ENCODE assay signal across 26 cellular contexts in the genomic region with DNA sequence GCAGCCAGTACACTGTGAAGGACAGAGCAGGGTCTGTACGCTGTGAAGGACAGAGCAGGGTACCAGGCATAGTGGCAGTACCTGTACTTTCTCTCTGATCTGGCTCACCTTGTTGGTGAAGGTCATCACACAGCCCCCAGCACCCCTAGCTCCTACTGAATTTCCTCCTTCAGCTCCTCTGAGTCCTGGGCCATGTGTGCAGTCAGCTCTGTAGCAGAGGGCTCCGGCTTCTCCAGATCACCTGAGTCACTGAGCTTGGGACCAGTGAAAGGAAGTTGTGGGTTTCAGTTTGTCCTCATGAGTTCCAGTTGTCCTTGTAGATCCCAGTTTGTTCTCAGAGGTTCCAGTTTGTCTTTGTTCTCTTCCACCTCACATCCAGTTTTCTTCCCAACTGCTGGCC. TPM values are rescaled to one million over a fixed set of nuclear protein-coding genes. Genes with fewer than 3 reads are reported as not detected.
DNase-seq lines count a peak whose midpoint lies in the region; ATAC-seq, FAIRE-seq and TF ChIP-seq lines count a peak whose summit lies in the region.
"Had no signal": no experiment of that assay in that cellular context is flagged by ENCODE, and none has a peak within 500 bp of the region (broad histone marks: within the 10 kb centered on the region; RNA-seq: fewer than 3 reads in every experiment).

No MANE protein-coding gene starts in this region.

- TF ChIP-seq CTCF in GM23338 (conservative IDR thresholded peaks at IDR 0.05; ENCODE audit: low read depth in 2 of 2) (no peak), glutamatergic neuron (IDR thresholded peaks at IDR 0.05; ENCODE audit: partially characterized antibody, unreplicated experiment) (no peak), pancreas (IDR thresholded peaks at IDR 0.05) (no peak)

- peak overlapping the region; percentile 33 for H3K4me2 ChIP-seq in GM23338
- H3K4me2 ChIP-seq: SK-N-SH had no signal

- H3K36me3 Mint-ChIP-seq in GM23338 (ENCODE audit: low read depth) (peaks cover 12% of the 10 kb centered on the region; the same call in 2 of the 3 replicates), glutamatergic neuron (ENCODE audit: unreplicated experiment) (no peaks in the 10 kb centered on the region), T-cell (peaks cover 7% of the 10 kb centered on the region)
- peaks cover 36% of the 10 kb centered on the region for H3K36me3 Mint-ChIP-seq in activated T-helper 17 cell treated with anti-CD3 and anti-CD28 coated beads, Interleukin-2, amount 50 U/mL, for 72 hours (ENCODE audit: low read depth)

- no peaks in the 10 kb centered on the region for H3K9me2 ChIP-seq in GM23338 (ENCODE audit: insufficient read depth)
- H3K9me2 ChIP-seq: SK-N-SH had no signal

- peak overlapping the region; percentile 1; the same call in 1 of the 2 replicates for H3K27ac ChIP-seq in GM23338 (ENCODE audit: low read depth)
- peak overlapping the region in 2 of 4 donors; percentile 39 to 52 for H3K27ac ChIP-seq in pancreas
- H3K27ac ChIP-seq: epithelial cell of prostate, neutrophil had no signal

- ATAC-seq in GM23338 (peak; percentile 14; the same call in 2 of the 3 replicates), pancreas (peak in 3 of 4 donors; percentile 15 to 29 (median 26)), GM19328 (IDR thresholded peaks at IDR 0.05; ENCODE audit: unreplicated experiment) (no peak), T-cell (replicated peaks in 1 of 4) (no peak), GM19455 (IDR thresholded peaks at IDR 0.05; ENCODE audit: unreplicated experiment) (no peak)
- no peak for ATAC-seq in activated T-helper 17 cell treated with anti-CD3 and anti-CD28 coated beads, Interleukin-2, amount 50 U/mL, for 72 hours (replicated peaks)
- ATAC-seq: activated CD4-positive, alpha-beta T cell treated with anti-CD3 and anti-CD28 coated beads for 36 hours; activated CD8-positive, alpha-beta T cell treated with anti-CD3 and anti-CD28 coated beads, Interleukin-2, amount 10 ng/mL, durations not matched to agents 7 days and 5 days had no signal

- H3K9me3 Mint-ChIP-seq in GM23338 (no peaks in the 10 kb centered on the region), glutamatergic neuron (ENCODE audit: unreplicated experiment) (peaks cover 2% of the 10 kb centered on the region), T-cell (no peaks in the 10 kb centered on the region)
- no peaks in the 10 kb centered on the region for H3K9me3 Mint-ChIP-seq in activated T-helper 17 cell treated with anti-CD3 and anti-CD28 coated beads, Interleukin-2, amount 50 U/mL, for 72 hours
- H3K9me3 Mint-ChIP-seq: stimulated activated naive CD8-positive, alpha-beta T cell treated with anti-CD3 and anti-CD28 coated beads, Interleukin-15, Interleukin-2, amounts not matched to agents 100 ng/mL and 50 ng/mL, for 24 hours had no signal

- FAIRE-seq in pancreas (lab: Jason Lieb, UNC), result no peak
- FAIRE-seq: G401.6, small intestine had no signal

- POLR2A ChIA-PET in T-cell (lab: Charles Lee), result interaction anchor here in 1 of 2 donors (0.6 kb wide), 1 partner anchor 735 kb away, joined by 14 read pairs; no protein-coding TSS in a partner anchor

- 40 to 73% methylated on average over 2 of the region's 2 CpGs for WGBS in pancreas, 2 donors

- intact Hi-C loops in pancreas (cut with DNase I), result loop anchor here in 2 of 3 donors (2.0 to 5.0 kb wide), 3 partner anchors 42 to 267 kb away; partner anchors contain the start of gene MYORG (in 2 of the 2)

- H3K79me2 ChIP-seq in GM23338 (replicated peaks; ENCODE audit: insufficient read depth), result peaks cover 5% of the 10 kb centered on the region; the same call in 1 of the 2 replicates

- peak overlapping the region; percentile 5; the same call in 1 of the 2 replicates for H3K4me3 ChIP-seq in GM23338
- no peak overlapping the region for H3K4me3 ChIP-seq in pancreas

- H3K27me3 Mint-ChIP-seq in GM23338 (ENCODE audit: insufficient read depth, low read depth, poor library complexity) (peaks cover 6% of the 10 kb centered on the region), glutamatergic neuron (ENCODE audit: unreplicated experiment) (no peaks in the 10 kb centered on the region), T-cell (no peaks in the 10 kb centered on the region)
- no peaks in the 10 kb centered on the region for H3K27me3 Mint-ChIP-seq in activated T-helper 17 cell treated with anti-CD3 and anti-CD28 coated beads, Interleukin-2, amount 50 U/mL, for 72 hours
- H3K27me3 Mint-ChIP-seq: activated CD4-positive, alpha-beta T cell treated with anti-CD3 and anti-CD28 coated beads for 36 hours; stimulated activated naive CD8-positive, alpha-beta T cell treated with anti-CD3 and anti-CD28 coated beads, Interleukin-15, Interleukin-2, amounts not matched to agents 100 ng/mL and 50 ng/mL, for 24 hours had no signal

- H4K20me1 ChIP-seq in GM23338 (replicated peaks; ENCODE audit: insufficient read depth), result no peaks in the 10 kb centered on the region; the same call in 1 of the 2 replicates

- no peak overlapping the region for H2AFZ ChIP-seq in GM23338

- no peaks in the 10 kb centered on the region for H3K27me3 ChIP-seq in GM23338 (ENCODE audit: insufficient read depth)
- no peaks in the 10 kb centered on the region for H3K27me3 ChIP-seq in pancreas
- H3K27me3 ChIP-seq: neutrophil had no signal

- no peaks in the 10 kb centered on the region for H3K9me3 ChIP-seq in pancreas
- H3K9me3 ChIP-seq: neutrophil, SK-N-SH had no signal

- H3K36me3 ChIP-seq in GM23338 (ENCODE audit: insufficient read depth) (no peaks in the 10 kb centered on the region), pancreas (no peaks in the 10 kb centered on the region)

- H3K27ac Mint-ChIP-seq in GM23338, result peak overlapping the region; percentile 49
- H3K27ac Mint-ChIP-seq in activated T-helper 17 cell treated with anti-CD3 and anti-CD28 coated beads, Interleukin-2, amount 50 U/mL, for 72 hours, result peak overlapping the region; percentile 30
- H3K27ac Mint-ChIP-seq in glutamatergic neuron (ENCODE audit: unreplicated experiment), result peak overlapping the region; percentile 40
- H3K27ac Mint-ChIP-seq in T-cell, result no peak overlapping the region
- H3K27ac Mint-ChIP-seq: activated CD4-positive, alpha-beta T cell treated with anti-CD3 and anti-CD28 coated beads for 36 hours; activated CD8-positive, alpha-beta T cell treated with anti-CD3 and anti-CD28 coated beads, Interleukin-2, amount 10 ng/mL, durations not matched to agents 7 days and 5 days; stimulated activated naive CD8-positive, alpha-beta T cell treated with anti-CD3 and anti-CD28 coated beads, Interleukin-15, Interleukin-2, amounts not matched to agents 100 ng/mL and 50 ng/mL, for 24 hours had no signal

- H3F3A ChIP-seq in GM23338 (replicated peaks; ENCODE audit: low read depth), result 0 out of 2 replicates have a peak, but pooled peaks cover 2% of the 10 kb centered on the region

- CTCF ChIA-PET in T-cell (lab: Charles Lee), result interaction anchor here in 1 of 2 donors (0.6 kb wide), 1 partner anchor 115 kb away, joined by 3 read pairs; no protein-coding TSS in a partner anchor

- H3K4me1 ChIP-seq in GM23338 (ENCODE audit: insufficient read depth), result peaks cover 19% of the 10 kb centered on the region
- peaks cover 11 to 25% (median 13%) of the 10 kb centered on the region in 3 donors for H3K4me1 ChIP-seq in pancreas

- peaks cover 24% of the 10 kb centered on the region for H3K4me1 Mint-ChIP-seq in GM23338
- peaks cover 13% of the 10 kb centered on the region for H3K4me1 Mint-ChIP-seq in activated T-helper 17 cell treated with anti-CD3 and anti-CD28 coated beads, Interleukin-2, amount 50 U/mL, for 72 hours
- peaks cover 26% of the 10 kb centered on the region for H3K4me1 Mint-ChIP-seq in glutamatergic neuron (ENCODE audit: low read depth, unreplicated experiment)
- H3K4me1 Mint-ChIP-seq in T-cell, result peaks cover 22 to 23% (median 23%) of the 10 kb centered on the region in 3 donors

- DNase-seq in GM23338 (ENCODE audit: low spot score) (no peak), glutamatergic neuron (no peak), pancreas (no peak), T-cell (no peak)
- no peak for DNase-seq in activated CD8-positive, alpha-beta memory T cell treated with anti-CD3 and anti-CD28 coated beads for 24 hours
- DNase-seq: activated CD4-positive, alpha-beta T cell treated with anti-CD3 and anti-CD28 coated beads for 36 hours; activated CD8-positive, alpha-beta T cell treated with anti-CD3 and anti-CD28 coated beads, Interleukin-2, amount 10 ng/mL, durations not matched to agents 7 days and 5 days; activated gamma-delta T cell treated with Interleukin-2 at 50 U/mL for 16 hours; activated T-cell treated with anti-CD3 and anti-CD28 coated beads for 4 hours; cerebellar nuclear complex; Karpas-422; kidney glomerular epithelial cell; NCI-H1436; NCI-H446; OCI-M1; SK-N-SH; small intestine; T-helper 2 cell; trophoblast cell had no signal

- H3K4me3 Mint-ChIP-seq in GM23338 (no peak overlapping the region; the same call in 2 of the 3 replicates), glutamatergic neuron (ENCODE audit: unreplicated experiment) (peak overlapping the region; percentile 21), T-cell (no peak overlapping the region)
- H3K4me3 Mint-ChIP-seq in activated T-helper 17 cell treated with anti-CD3 and anti-CD28 coated beads, Interleukin-2, amount 50 U/mL, for 72 hours, result no peak overlapping the region
- H3K4me3 Mint-ChIP-seq: activated CD4-positive, alpha-beta T cell treated with anti-CD3 and anti-CD28 coated beads for 36 hours; activated CD8-positive, alpha-beta T cell treated with anti-CD3 and anti-CD28 coated beads, Interleukin-2, amount 10 ng/mL, durations not matched to agents 7 days and 5 days; stimulated activated naive CD8-positive, alpha-beta T cell treated with anti-CD3 and anti-CD28 coated beads, Interleukin-15, Interleukin-2, amounts not matched to agents 100 ng/mL and 50 ng/mL, for 24 hours had no signal

RNA-seq across cellular contexts. Expression of gene NUDT2, which starts 5.5 kb away (rescaled TPM):
- 9.5 and 12.1 TPM in 2 replicates for total RNA-seq in GM23338 (2014; rRNA removed; shearing (Covaris generic))
- polyA plus RNA-seq in GM23338 (2016; fragmentation: Nextera tagmentation; extraction: Ambion mirVana), result 16.4 and 16.9 TPM in 2 replicates
- total RNA-seq in activated T-helper 17 cell treated with anti-CD3 and anti-CD28 coated beads, Interleukin-2, amount 50 U/mL, for 72 hours, result 10 to 100 TPM; 31.2 to 34.9 TPM
- total RNA-seq in glutamatergic neuron (ENCODE audit: unreplicated experiment), result 7.2 TPM
- 10 to 100 TPM in 5 of 6 donors, 1 to 10 TPM in 1; 9.7 to 16.8 (median 13.2) TPM for total RNA-seq in pancreas
- polyA plus RNA-seq in pancreas, result 10 to 100 TPM; 13.7 to 32.6 TPM
- 10 to 100 TPM in 4 of 5 donors, 1 to 10 TPM in 1; 9.9 to 22.7 (median 17.4) TPM for total RNA-seq in T-cell

RNA-seq across cellular contexts. Expression of gene KIF24, which starts 5.8 kb away (rescaled TPM):
- total RNA-seq in GM23338 (2014; rRNA removed; shearing (Covaris generic)), result 4.4 and 4.7 TPM in 2 replicates
- polyA plus RNA-seq in GM23338 (2016; fragmentation: Nextera tagmentation; extraction: Ambion mirVana), result 1.0 and 1.3 TPM in 2 replicates
- total RNA-seq in activated T-helper 17 cell treated with anti-CD3 and anti-CD28 coated beads, Interleukin-2, amount 50 U/mL, for 72 hours, result 1 to 10 TPM; 4.9 to 7.1 TPM
- 0.78 TPM for total RNA-seq in glutamatergic neuron (ENCODE audit: unreplicated experiment)
- under 1 TPM; 0.37 to 0.69 (median 0.48) TPM for total RNA-seq in pancreas
- polyA plus RNA-seq in pancreas, result under 1 TPM; 0.38 to 0.52 TPM
- total RNA-seq in T-cell, result under 1 TPM; 0.15 to 0.41 (median 0.23) TPM

RNA-seq across cellular contexts. Expression of gene MYORG, which starts 41.8 kb away (rescaled TPM):
- total RNA-seq in GM23338 (2014; rRNA removed; shearing (Covaris generic)), result 4.9 and 7.3 TPM in 2 replicates
- 1.3 and 1.5 TPM in 2 replicates for polyA plus RNA-seq in GM23338 (2016; fragmentation: Nextera tagmentation; extraction: Ambion mirVana)
- 1 to 10 TPM; 1.6 to 3.5 TPM for total RNA-seq in activated T-helper 17 cell treated with anti-CD3 and anti-CD28 coated beads, Interleukin-2, amount 50 U/mL, for 72 hours
- 4.6 TPM for total RNA-seq in glutamatergic neuron (ENCODE audit: unreplicated experiment)
- 10 to 100 TPM in 4 of 6 donors, 1 to 10 TPM in 2; 4.0 to 17.5 (median 10.8) TPM for total RNA-seq in pancreas
- 1 to 10 TPM; 1.8 to 2.3 TPM for polyA plus RNA-seq in pancreas
- 1 to 10 TPM in 3 of 5 donors, under 1 TPM in 2; 0.72 to 2.3 (median 1.6) TPM for total RNA-seq in T-cell

Comparison
In these comparisons a context has a peak if more than half of its experiments do, and no peak if none do; other contexts are left out.
1. ATAC-seq: peak in GM23338 (single experiment) and pancreas (3 of 4); none in activated T-helper 17 cell treated with anti-CD3 and anti-CD28 coated beads, Interleukin-2, amount 50 U/mL, for 72 hours (single experiment), GM19328 (single experiment), T-cell (0 of 4) and GM19455 (single experiment).
2. H3K27ac Mint-ChIP-seq: peak in GM23338 (single experiment), activated T-helper 17 cell treated with anti-CD3 and anti-CD28 coated beads, Interleukin-2, amount 50 U/mL, for 72 hours (single experiment) and glutamatergic neuron (single experiment); none in T-cell (0 of 2).